18 cellular contexts compared by ENCODE assay signal in the genomic region with DNA sequence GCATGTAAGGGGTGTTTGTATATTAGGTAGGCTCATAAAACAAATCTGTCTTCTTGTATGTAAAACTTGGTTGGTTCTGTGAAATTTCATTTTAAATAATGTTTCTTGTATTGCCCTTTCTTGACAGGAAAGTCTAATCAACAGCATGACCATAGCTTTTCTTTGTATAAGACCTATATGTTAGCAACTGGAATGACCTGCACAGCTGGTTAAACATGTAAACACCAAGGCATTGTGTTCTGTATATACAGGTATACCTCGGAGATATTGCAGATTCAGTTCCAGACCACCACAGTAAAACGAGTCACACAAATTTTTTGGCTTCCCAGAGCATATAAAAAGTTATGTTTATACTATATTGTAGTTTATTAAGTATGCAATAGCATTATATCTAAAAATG.
A peak's percentile ranks its signal among the peaks of the same experiment; 100 is the strongest.
DNase-seq lines count a peak whose midpoint lies in the region; ATAC-seq, FAIRE-seq and TF ChIP-seq lines count a peak whose summit lies in the region.
"Had no signal": no experiment of that assay in that cellular context is flagged by ENCODE, and none has a peak within 500 bp of the region (broad histone marks: within the 10 kb centered on the region; RNA-seq: fewer than 3 reads in every experiment).

No MANE protein-coding gene starts in this region.

- no peak for ATAC-seq in T-helper 17 cell
- ATAC-seq: SK-N-SH treated with all-trans-retinoic acid at 6 μM for 48 hours had no signal

- H3K4me1 Mint-ChIP-seq in T-helper 17 cell (peaks cover 7% of the 10 kb centered on the region), endothelial cell (ENCODE audit: unreplicated experiment) (peaks cover 9% of the 10 kb centered on the region)

- no peaks in the 10 kb centered on the region for H3K9me3 ChIP-seq in T-helper 17 cell (ENCODE audit: control insufficient read depth, low read length, poor library complexity, severe bottlenecking)
- H3K9me3 ChIP-seq: Caco-2, Peyer's patch had no signal

- H3K36me3 Mint-ChIP-seq in T-helper 17 cell (ENCODE audit: low read depth) (peaks cover 2% of the 10 kb centered on the region), endothelial cell (ENCODE audit: low read depth, unreplicated experiment) (peaks cover 4% of the 10 kb centered on the region)

- no peaks in the 10 kb centered on the region for H3K9me3 Mint-ChIP-seq in endothelial cell (ENCODE audit: unreplicated experiment)
- H3K9me3 Mint-ChIP-seq: T-helper 1 cell treated with Interleukin-12 subunit alpha and Interleukin-12 subunit beta and Interleukin-4 antibody, amounts not matched to agents 30 μg/mL and 1 μg/mL, for 36 hours had no signal

- DNase-seq in NCI-H1092 treated with DMSO at 0.1 percent for 48 hours (lab: John Stamatoyannopoulos, UW) (peak; percentile 30), NCI-H1092 (lab: John Stamatoyannopoulos, UW) (no peak), NCI-H345 treated with DMSO at 0.1 percent for 48 hours (lab: John Stamatoyannopoulos, UW; ENCODE audit: unreplicated experiment) (peak; percentile 16), T-helper 17 cell (no peak), DMS114 treated with DMSO at 0.1 percent for 48 hours (lab: John Stamatoyannopoulos, UW; ENCODE audit: unreplicated experiment) (no peak), endothelial cell (ENCODE audit: low spot score) (no peak), HUDEP-2 (lab: John Stamatoyannopoulos, UW; ENCODE audit: unreplicated experiment in 76 of 76) (no peak), GM12891 (ENCODE audit: insufficient read length, low spot score) (no peak)
- DNase-seq: Caco-2, DND-41, GDM1, NCI-H1048, NCI-H187 treated with DMSO at 0.1 percent for 48 hours, NCI-H524, Peyer's patch, Right ventricle myocardium superior had no signal

- no peak for FAIRE-seq in GM12891 (lab: Jason Lieb, UNC)

- no peak for TF ChIP-seq POLR2A in GM12891 (IDR thresholded peaks at IDR 0.05; ENCODE audit: low read depth, low read length)

- TF ChIP-seq CTCF in endothelial cell (IDR thresholded peaks at IDR 0.05; ENCODE audit: unreplicated experiment), result no peak

- H3K27me3 Mint-ChIP-seq in T-helper 17 cell (no peaks in the 10 kb centered on the region), endothelial cell (ENCODE audit: unreplicated experiment) (no peaks in the 10 kb centered on the region)

- H3K4me3 Mint-ChIP-seq in T-helper 17 cell (no peak overlapping the region), endothelial cell (ENCODE audit: unreplicated experiment) (no peak overlapping the region)
- H3K4me3 Mint-ChIP-seq: T-helper 1 cell treated with Interleukin-12 subunit alpha and Interleukin-12 subunit beta and Interleukin-4 antibody, amounts not matched to agents 30 μg/mL and 1 μg/mL, for 36 hours had no signal

- H3K27ac Mint-ChIP-seq in T-helper 17 cell (peak overlapping the region; percentile 72), endothelial cell (ENCODE audit: unreplicated experiment) (no peak overlapping the region)
- H3K27ac Mint-ChIP-seq: T-helper 1 cell treated with Interleukin-12 subunit alpha and Interleukin-12 subunit beta and Interleukin-4 antibody, amounts not matched to agents 30 μg/mL and 1 μg/mL, for 36 hours had no signal

TF ChIP-seq in GM12891, 5 proteins besides CTCF, POLR2A, EP300 and RAD21:
- no peak for TF ChIP-seq SPI1 (IDR thresholded peaks at IDR 0.05; ENCODE audit: low read depth, low read length)
- no peak for TF ChIP-seq POU2F2 (IDR thresholded peaks at IDR 0.05; ENCODE audit: low read depth, low read length)
- no peak for TF ChIP-seq POLR2AphosphoS5 (IDR thresholded peaks at IDR 0.05; ENCODE audit: low read depth, low read length)
- TF ChIP-seq PAX5 (IDR thresholded peaks at IDR 0.05; ENCODE audit: insufficient read depth, low read length, severe bottlenecking), result no peak
- TF ChIP-seq TAF1 (IDR thresholded peaks at IDR 0.05; ENCODE audit: low read depth, low read length), result no peak

Comparison
In these comparisons a context has a peak if more than half of its experiments do, and no peak if none do; other contexts are left out.
1. DNase-seq: peak in NCI-H1092 treated with DMSO at 0.1 percent for 48 hours (single experiment) and NCI-H345 treated with DMSO at 0.1 percent for 48 hours (single experiment); none in NCI-H1092 (single experiment), T-helper 17 cell (0 of 3), DMS114 treated with DMSO at 0.1 percent for 48 hours (single experiment), endothelial cell (single experiment), HUDEP-2 (0 of 76) and GM12891 (single experiment).